In the genomic region with DNA sequence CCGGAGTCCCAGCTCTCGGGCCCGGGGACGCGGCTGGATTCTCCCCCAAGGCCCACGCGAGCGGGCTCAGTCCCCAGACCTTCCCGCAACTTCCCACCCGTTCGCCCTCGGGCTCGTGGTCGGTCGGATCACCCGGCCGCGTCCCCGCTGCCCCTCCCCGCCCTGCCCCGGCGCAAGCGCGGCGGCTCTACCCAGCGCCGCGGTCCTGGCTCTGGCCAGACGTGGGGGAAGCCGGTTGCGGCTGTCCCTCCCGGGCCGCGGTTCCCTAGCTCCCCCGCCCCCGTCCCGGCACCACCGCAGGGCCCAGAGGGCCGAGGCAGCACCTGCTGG, we compare ENCODE assay signal across 8 cellular contexts. TPM values are rescaled to one million over a fixed set of nuclear protein-coding genes. Genes with fewer than 3 reads are reported as not detected.
DNase-seq lines count a peak whose midpoint lies in the region; ATAC-seq and TF ChIP-seq lines count a peak whose summit lies in the region.

No MANE protein-coding gene starts in this region.

- H3K79me2 ChIP-seq in DND-41 (ENCODE audit: insufficient read depth, low read length): peaks cover 60% of the 10 kb centered on the region

- H3K4me2 ChIP-seq in DND-41 (ENCODE audit: insufficient read depth, low read length): peak overlapping the region; percentile 70

- H3K9ac ChIP-seq in DND-41 (ENCODE audit: low read depth, low read length) (peak overlapping the region; percentile 98), colonic mucosa (ENCODE audit: low read depth in 2 of 2, low read length in 2 of 2) (peak overlapping the region; percentile 97 to 100)

- ATAC-seq in DND-41 (ENCODE audit: insufficient read depth, low read depth) (no peak), GM21367 (IDR thresholded peaks at IDR 0.05; ENCODE audit: unreplicated experiment) (peak; percentile 11), HG03097 (IDR thresholded peaks at IDR 0.05; ENCODE audit: low FRiP score, unreplicated experiment) (no peak)

- H3K27ac ChIP-seq in DND-41 (ENCODE audit: low read length) (peak overlapping the region; percentile 94), colonic mucosa (peak overlapping the region; percentile 100)

- no peak for TF ChIP-seq POLR2A in NB4 (IDR thresholded peaks at IDR 0.05; ENCODE audit: extremely low read depth, insufficient read length)

- H3K4me1 ChIP-seq in DND-41 (ENCODE audit: insufficient read depth, low read length) (peaks cover 54% of the 10 kb centered on the region), colonic mucosa (no peaks in the 10 kb centered on the region), mononuclear cell (ENCODE audit: insufficient read depth, low read length) (peaks cover 48% of the 10 kb centered on the region)

- TF ChIP-seq CTCF in DND-41 (IDR thresholded peaks at IDR 0.05; ENCODE audit: borderline replicate concordance, extremely low read depth, low read length, poor library complexity, severe bottlenecking) (no peak), NB4 (IDR thresholded peaks at IDR 0.05; ENCODE audit: low read depth, low read length) (no peak), colonic mucosa (IDR thresholded peaks at IDR 0.05) (no peak)

- no peaks in the 10 kb centered on the region for H3K27me3 ChIP-seq in DND-41 (ENCODE audit: insufficient read depth, low read length, poor library complexity)
- no peaks in the 10 kb centered on the region for H3K27me3 ChIP-seq in colonic mucosa
- H3K27me3 ChIP-seq in mononuclear cell (ENCODE audit: insufficient read depth, low read length): no peaks in the 10 kb centered on the region

- intact Hi-C loops in colonic mucosa (cut with DNase I): loop anchor here (5.0 kb wide), 1 partner anchor 68 kb away; no protein-coding TSS in a partner anchor

- peaks cover 32% of the 10 kb centered on the region; the same call in 1 of the 2 replicates for H4K20me1 ChIP-seq in DND-41 (ENCODE audit: insufficient read depth, low read length)

- H2AFZ ChIP-seq in DND-41 (ENCODE audit: low read depth, low read length): peak overlapping the region; percentile 70

- H3K9me3 ChIP-seq in DND-41 (ENCODE audit: insufficient read depth, low read length, severe bottlenecking) (no peaks in the 10 kb centered on the region), colonic mucosa (no peaks in the 10 kb centered on the region), mononuclear cell (ENCODE audit: low read depth, low read length) (no peaks in the 10 kb centered on the region)

- H3K4me3 ChIP-seq in DND-41 (ENCODE audit: low read depth in 1 of 2, low read length in 2 of 2) (peak overlapping the region; percentile 78 to 89), NB4 (ENCODE audit: low read depth, low read length) (peak overlapping the region; percentile 83), colonic mucosa (peak overlapping the region; percentile 94), mononuclear cell (ENCODE audit: low read length) (peak overlapping the region; percentile 87)

- DNase-seq in DND-41 (no peak), NB4 (ENCODE audit: low read depth) (peak; percentile 73), colonic mucosa (no peak), DMS79 (lab: John Stamatoyannopoulos, UW) (no peak)
- DNase-seq in stimulated activated naive CD4-positive, alpha-beta T cell treated with Interleukin-2 at 50 U/mL for 16 hours (lab: John Stamatoyannopoulos, UW): no peak

- peaks cover 4% of the 10 kb centered on the region for H3K36me3 ChIP-seq in DND-41 (ENCODE audit: insufficient read depth, low read length)
- no peaks in the 10 kb centered on the region for H3K36me3 ChIP-seq in colonic mucosa

RNA-seq across cellular contexts. Expression of a gene that starts 0.4 kb away (rescaled TPM):
- total RNA-seq in colonic mucosa (10 to 100 TPM; 81.5 to 87.6 TPM), mononuclear cell (123 TPM)

RNA-seq across cellular contexts. Expression of a gene that starts 51.6 kb away (rescaled TPM):
- total RNA-seq in colonic mucosa: 100 to 1,000 TPM; 147 to 278 TPM
- total RNA-seq in mononuclear cell: 108 TPM
